Comparison of ENCODE assay signal across 21 cellular contexts in genomic region chr1:13661539-13661938, GRCh38. TPM values are rescaled to one million over a fixed set of nuclear protein-coding genes. Genes with fewer than 3 reads are reported as not detected.
DNase-seq lines count a peak whose midpoint lies in the region; ATAC-seq, FAIRE-seq and TF ChIP-seq lines count a peak whose summit lies in the region.
"Had no signal": no experiment of that assay in that cellular context is flagged by ENCODE, and none has a peak within 500 bp of the region (broad histone marks: within the 10 kb centered on the region; RNA-seq: fewer than 3 reads in every experiment).

No MANE protein-coding gene starts in this region.

- H2AFZ ChIP-seq in osteoblast (ENCODE audit: low read length) = no peak overlapping the region

- H3K27me3 ChIP-seq in bronchial epithelial cell (ENCODE audit: control insufficient read depth, insufficient read depth, low read length) (no peaks in the 10 kb centered on the region), osteoblast (ENCODE audit: insufficient read depth, low read length) (no peaks in the 10 kb centered on the region)

- H3K36me3 ChIP-seq in bronchial epithelial cell (ENCODE audit: control insufficient read depth, insufficient read depth, low read length) = no peaks in the 10 kb centered on the region
- no peaks in the 10 kb centered on the region for H3K36me3 ChIP-seq in osteoblast (ENCODE audit: insufficient read depth, low read length)
- H3K36me3 ChIP-seq: left ventricle myocardium inferior had no signal

- H3K27ac ChIP-seq in osteoblast (ENCODE audit: low read depth, low read length) = no peak overlapping the region
- H3K27ac ChIP-seq: HL-60, left ventricle myocardium inferior, VCaP had no signal

- no peak for ATAC-seq in GM18519 (IDR thresholded peaks at IDR 0.05; ENCODE audit: low FRiP score, unreplicated experiment)
- ATAC-seq: naive thymus-derived CD4-positive, alpha-beta T cell; stimulated activated naive B cell treated with anti-CD40 and anti-IgM and Interleukin-4, amounts not matched to agents 10 μg/mL and 1 μg/mL and 100 μg/mL, for 72 hours had no signal

- H3K79me2 ChIP-seq in osteoblast (ENCODE audit: insufficient read depth, low read length) = no peaks in the 10 kb centered on the region

- H3K4me3 ChIP-seq in AG09309 (ENCODE audit: control insufficient read depth, low read depth, low read length) (no peak overlapping the region), bronchial epithelial cell (ENCODE audit: low read depth, low read length) (no peak overlapping the region), osteoblast (ENCODE audit: insufficient read depth, low read length) (no peak overlapping the region)
- H3K4me3 ChIP-seq: left ventricle myocardium inferior had no signal

- TF ChIP-seq CTCF in AG09309 (IDR thresholded peaks at IDR 0.05; ENCODE audit: control insufficient read depth, insufficient read depth, low read depth, low read length, missing control alignments) = no peak
- no peak for TF ChIP-seq CTCF in bronchial epithelial cell (IDR thresholded peaks at IDR 0.05; ENCODE audit: insufficient read depth, low read length, severe bottlenecking)
- TF ChIP-seq CTCF in osteoblast (IDR thresholded peaks at IDR 0.05; ENCODE audit: extremely low read depth, low read depth, low read length) = no peak

- H3K4me1 ChIP-seq in osteoblast (ENCODE audit: insufficient read depth, low read length) = no peaks in the 10 kb centered on the region
- H3K4me1 ChIP-seq: left ventricle myocardium inferior had no signal

- no peaks in the 10 kb centered on the region for H4K20me1 ChIP-seq in osteoblast (ENCODE audit: insufficient read depth, low read length)

- DNase-seq in AG09309 (ENCODE audit: low read depth) (peak; percentile 5), M059J (ENCODE audit: low read depth) (peak; percentile 72), bronchial epithelial cell (ENCODE audit: low read depth) (peak; percentile 61), osteoblast (ENCODE audit: insufficient read length, low spot score, missing footprints) (peak; percentile 76), middle frontal gyrus (ENCODE audit: extremely low spot score, low spot score) (no peak)
- no peak for DNase-seq in activated CD4-positive, alpha-beta T cell treated with anti-CD3 and anti-CD28 coated beads, Interleukin-2, amount 50 U/mL, for 4 hours
- DNase-seq in NK-92 treated with Interleukin-12 subunit alpha and Interleukin-12 subunit beta, amount 100 ng/mL, for 24 hours (lab: John Stamatoyannopoulos, UW) = no peak
- DNase-seq: activated effector memory CD4-positive, alpha-beta T cell treated with Interleukin-2 at 50 U/mL for 16 hours; AML-193; Calu3; dermis blood vessel endothelial cell; left ventricle myocardium inferior; naive thymus-derived CD4-positive, alpha-beta T cell; NCI-H1436; NCI-H446; posterior cingulate gyrus; stimulated activated naive B cell treated with anti-CD40 and anti-IgM and Interleukin-4, amounts not matched to agents 10 μg/mL and 1 μg/mL and 100 μg/mL, for 72 hours had no signal

- H3K4me2 ChIP-seq in osteoblast (ENCODE audit: insufficient read depth, low read length) = no peak overlapping the region

- no peaks in the 10 kb centered on the region for H3K9me3 ChIP-seq in osteoblast (ENCODE audit: low read depth, low read length)

- peak; percentile 43 for FAIRE-seq in bronchial epithelial cell (lab: Jason Lieb, UNC)
- FAIRE-seq: GM18507 had no signal

RNA-seq across cellular contexts. Expression of gene PRDM2, which starts 38.4 kb away (rescaled TPM):
- total RNA-seq in M059J (2014; rRNA removed; shearing (Covaris generic)) = 9.2 and 11.3 TPM in 2 replicates
- total RNA-seq in bronchial epithelial cell = 7.1 and 7.6 TPM in 2 replicates
- 12.7 and 17.4 TPM in 2 replicates for total RNA-seq in osteoblast

Comparison
In these comparisons a context has a peak if more than half of its experiments do, and no peak if none do; other contexts are left out.
1. DNase-seq: peak in AG09309 (single experiment), M059J (single experiment), bronchial epithelial cell (single experiment) and osteoblast (single experiment); none in activated CD4-positive, alpha-beta T cell treated with anti-CD3 and anti-CD28 coated beads, Interleukin-2, amount 50 U/mL, for 4 hours (0 of 2), NK-92 treated with Interleukin-12 subunit alpha and Interleukin-12 subunit beta, amount 100 ng/mL, for 24 hours (single experiment) and middle frontal gyrus (single experiment).